In genomic region chr19:36329534-36329933, GRCh38 we compare ENCODE assay signal across 8 cellular contexts. TPM values are rescaled to one million over a fixed set of nuclear protein-coding genes. Genes with fewer than 3 reads are reported as not detected.
DNase-seq lines count a peak whose midpoint lies in the region; ATAC-seq, FAIRE-seq and TF ChIP-seq lines count a peak whose summit lies in the region.
"Not testable (repeated sequence)": the region's sequence is repeated elsewhere in the genome, so short reads cannot be mapped to it uniquely, and the experiment has no call there.

No MANE protein-coding gene starts in this region.

- peaks cover 70% of the 10 kb centered on the region for H3K9me3 Mint-ChIP-seq in T-helper 2 cell treated with Interferon-gamma antibody and Interleukin-4, amounts not matched to agents 5 μg/mL and 100 μg/mL, for 36 hours
- H3K9me3 Mint-ChIP-seq in activated T-helper 17 cell treated with anti-CD3 and anti-CD28 coated beads, Interleukin-2, amount 50 U/mL, for 72 hours, result peaks cover 29% of the 10 kb centered on the region
- not testable (repeated sequence) for H3K9me3 Mint-ChIP-seq in natural killer cell treated with Interleukin-12 subunit alpha and Interleukin-12 subunit beta and Interleukin-15 and Interleukin-18, amount 100 ng/mL, for 72 hours
- H3K9me3 Mint-ChIP-seq in stimulated activated effector memory CD8-positive, alpha-beta T cell treated with anti-CD3 and anti-CD28 coated beads, Interleukin-12 subunit alpha, Interleukin-12 subunit beta, amount 100 ng/mL, for 72 hours, result peaks cover 18% of the 10 kb centered on the region

- not testable (repeated sequence) for H4K20me1 ChIP-seq in BLaER1
- peaks cover 8 to 11% of the 10 kb centered on the region in 2 experiments for H4K20me1 ChIP-seq in H1 (replicated peaks in 1 of 2; ENCODE audit: control insufficient read depth in 1 of 2, insufficient read depth in 2 of 2, low read length in 2 of 2)

- TF ChIP-seq RAD21 in H1 (IDR thresholded peaks at IDR 0.05 in 1 of 2, conservative IDR thresholded peaks at IDR 0.05 in 1 of 2; ENCODE audit: low read depth in 2 of 2, low read length in 2 of 2), result not testable (repeated sequence)

- not testable (repeated sequence) for H3K4me1 Mint-ChIP-seq in T-helper 2 cell treated with Interferon-gamma antibody and Interleukin-4, amounts not matched to agents 5 μg/mL and 100 μg/mL, for 36 hours (ENCODE audit: low read depth); activated T-helper 17 cell treated with anti-CD3 and anti-CD28 coated beads, Interleukin-2, amount 50 U/mL, for 72 hours
- peaks cover 0 to 15% of the 10 kb centered on the region in 2 donors for H3K4me1 Mint-ChIP-seq in natural killer cell treated with Interleukin-12 subunit alpha and Interleukin-12 subunit beta and Interleukin-15 and Interleukin-18, amount 100 ng/mL, for 72 hours (ENCODE audit: low read depth in 2 of 2)
- peaks cover 13% of the 10 kb centered on the region for H3K4me1 Mint-ChIP-seq in stimulated activated effector memory CD8-positive, alpha-beta T cell treated with anti-CD3 and anti-CD28 coated beads, Interleukin-12 subunit alpha, Interleukin-12 subunit beta, amount 100 ng/mL, for 72 hours

- not testable (repeated sequence) for FAIRE-seq in H1 (lab: Jason Lieb, UNC)

- H2BK5ac ChIP-seq in H1 (ENCODE audit: low read depth, low read length), result not testable (repeated sequence)

- H3K4me2 ChIP-seq in BLaER1, result peak overlapping the region; percentile 86; the same call in 1 of the 2 replicates
- peak overlapping the region; percentile 77 to 91; a peak in 2 of 4 replicates for H3K4me2 ChIP-seq in H1 (ENCODE audit: insufficient read depth in 1 of 2, low read depth in 2 of 2, low read length in 2 of 2)

- not testable (repeated sequence) for H4K5ac ChIP-seq in H1 (ENCODE audit: insufficient read length, low read depth, low read length)

- not testable (repeated sequence) for H3K9ac ChIP-seq in BLaER1; H1 (replicated peaks in 1 of 4; ENCODE audit: extremely low read depth in 1 of 4, low read depth in 3 of 4, low read length in 3 of 4); iPS-20b (ENCODE audit: low read depth, low read length)

- not testable (repeated sequence) for H2AFZ ChIP-seq in H1 (ENCODE audit: low read length)

- not testable (repeated sequence) for H3K4me3 ChIP-seq in BLaER1
- peak overlapping the region; percentile 94 for H3K4me3 ChIP-seq in LNCaP clone FGC (ENCODE audit: low read depth, low read length)
- peak overlapping the region in 2 of 4 experiments; percentile 77 to 90; a peak in 4 of 8 replicates for H3K4me3 ChIP-seq in H1 (ENCODE audit: extremely low read depth in 1 of 4, insufficient read depth in 2 of 4, low read depth in 3 of 4, low read length in 4 of 4)
- H3K4me3 ChIP-seq in iPS-20b (ENCODE audit: low read length), result peak overlapping the region; percentile 89; the same call in 1 of the 2 replicates

- CTCF ChIA-PET in H1 (lab: Charles Lee; ENCODE audit: partially characterized antibody), result not testable (repeated sequence)

- not testable (repeated sequence) for H3K27me3 ChIP-seq in BLaER1; H1 (replicated peaks in 1 of 4; ENCODE audit: control insufficient read depth in 3 of 4, extremely low read depth in 1 of 4, insufficient read depth in 3 of 4, low read length in 3 of 4); iPS-20b (ENCODE audit: insufficient read depth, low read length)

- H3K27ac Mint-ChIP-seq in T-helper 2 cell treated with Interferon-gamma antibody and Interleukin-4, amounts not matched to agents 5 μg/mL and 100 μg/mL, for 36 hours; activated T-helper 17 cell treated with anti-CD3 and anti-CD28 coated beads, Interleukin-2, amount 50 U/mL, for 72 hours; natural killer cell treated with Interleukin-12 subunit alpha and Interleukin-12 subunit beta and Interleukin-15 and Interleukin-18, amount 100 ng/mL, for 72 hours; stimulated activated effector memory CD8-positive, alpha-beta T cell treated with anti-CD3 and anti-CD28 coated beads, Interleukin-12 subunit alpha, Interleukin-12 subunit beta, amount 100 ng/mL, for 72 hours: not testable (repeated sequence)

- not testable (repeated sequence) for ATAC-seq in activated T-helper 17 cell treated with anti-CD3 and anti-CD28 coated beads, Interleukin-2, amount 50 U/mL, for 72 hours (replicated peaks); natural killer cell treated with Interleukin-12 subunit alpha and Interleukin-12 subunit beta and Interleukin-15 and Interleukin-18, amount 100 ng/mL, for 72 hours; stimulated activated effector memory CD8-positive, alpha-beta T cell treated with anti-CD3 and anti-CD28 coated beads, Interleukin-12 subunit alpha, Interleukin-12 subunit beta, amount 100 ng/mL, for 72 hours

- TF ChIP-seq EP300 in H1 (IDR thresholded peaks at IDR 0.05; ENCODE audit: borderline replicate concordance in 1 of 2, low read depth in 2 of 2, low read length in 2 of 2), result not testable (repeated sequence)

- TF ChIP-seq CTCF in LNCaP clone FGC (IDR thresholded peaks at IDR 0.05; ENCODE audit: control insufficient read depth, extremely low read depth, insufficient read depth); H1 (IDR thresholded peaks at IDR 0.05; ENCODE audit: control extremely low read depth in 1 of 3, insufficient read depth in 1 of 3, low read depth in 1 of 3, low read length in 3 of 3): not testable (repeated sequence)

- H3K79me1 ChIP-seq in H1 (ENCODE audit: low read depth, low read length), result not testable (repeated sequence)

- not testable (repeated sequence) for H3K18ac ChIP-seq in H1 (ENCODE audit: extremely low read depth, low read length)

- peaks cover 23% of the 10 kb centered on the region for H3K4me1 ChIP-seq in BLaER1
- H3K4me1 ChIP-seq in H1 (replicated peaks in 1 of 4; ENCODE audit: control insufficient read depth in 3 of 4, insufficient read depth in 4 of 4, low read length in 3 of 4); iPS-20b (ENCODE audit: insufficient read depth, low read length): not testable (repeated sequence)

- not testable (repeated sequence) for H4K8ac ChIP-seq in H1 (ENCODE audit: extremely low read depth, insufficient read depth, low read length)

- H3K27ac ChIP-seq in BLaER1; H1 (ENCODE audit: low read depth, low read length); iPS-20b (ENCODE audit: low read length): not testable (repeated sequence)

- not testable (repeated sequence) for H2BK12ac ChIP-seq in H1 (ENCODE audit: low read depth, low read length)

- not testable (repeated sequence) for H3K23me2 ChIP-seq in H1 (ENCODE audit: low read depth, low read length)

- DNase-seq in LNCaP clone FGC (ENCODE audit: low read depth); T-helper 2 cell treated with Interferon-gamma antibody and Interleukin-4, amounts not matched to agents 5 μg/mL and 100 μg/mL, for 36 hours (ENCODE audit: low spot score); H1 (ENCODE audit: low read depth in 1 of 2, low spot score in 2 of 2); natural killer cell treated with Interleukin-12 subunit alpha and Interleukin-12 subunit beta and Interleukin-15 and Interleukin-18, amount 100 ng/mL, for 72 hours (ENCODE audit: low spot score); stimulated activated effector memory CD8-positive, alpha-beta T cell treated with anti-CD3 and anti-CD28 coated beads, Interleukin-12 subunit alpha, Interleukin-12 subunit beta, amount 100 ng/mL, for 72 hours (ENCODE audit: low spot score in 2 of 2): not testable (repeated sequence)

- WGBS in H1 (ENCODE audit: extremely low coverage in 1 of 2, insufficient coverage in 1 of 2, insufficient read length in 1 of 2, insufficient replicate concordance in 2 of 2, low coverage in 1 of 2, low lambda C conversion rate in 2 of 2, missing lambda C conversion rate in 1 of 2), 2 experiments, result 98% methylated on average over 15 of the region's 16 CpGs; no CpG with 5 or more reads in 1 of the 2 experiments

- H2AK5ac ChIP-seq in H1 (ENCODE audit: low read depth, low read length), result not testable (repeated sequence)

- H3K14ac ChIP-seq in H1 (ENCODE audit: insufficient read length), result not testable (repeated sequence)

- not testable (repeated sequence) for TF ChIP-seq POLR2A in H1 (IDR thresholded peaks at IDR 0.05; ENCODE audit: control extremely low read depth in 1 of 2, low read depth in 2 of 2, low read length in 2 of 2)

- not testable (repeated sequence) for H2BK120ac ChIP-seq in H1 (replicated peaks; ENCODE audit: low read depth, low read length)

- H2BK15ac ChIP-seq in H1 (ENCODE audit: low read length), result not testable (repeated sequence)

- H3K36me3 ChIP-seq in BLaER1, result peaks cover 59% of the 10 kb centered on the region
- peaks cover 28 to 57% (median 43%) of the 10 kb centered on the region in 4 experiments for H3K36me3 ChIP-seq in H1 (ENCODE audit: control insufficient read depth in 2 of 4, insufficient read depth in 4 of 4, low read length in 3 of 4)
- peaks cover 49% of the 10 kb centered on the region for H3K36me3 ChIP-seq in iPS-20b (ENCODE audit: insufficient read depth, low read depth, low read length)

- H3K23ac ChIP-seq in H1 (ENCODE audit: insufficient read length), result not testable (repeated sequence)

- H3K56ac ChIP-seq in H1 (replicated peaks; ENCODE audit: insufficient read length, low read depth, low read length), result not testable (repeated sequence)

- POLR2A ChIA-PET in H1 (lab: Charles Lee; ENCODE audit: partially characterized antibody), result interaction anchor here (0.6 to 1.6 kb wide), 2 partner anchors 38 to 160 kb away, joined by 3 to 7 read pairs; partner anchors contain the start of gene ZNF566

- H2BK20ac ChIP-seq in H1 (ENCODE audit: low read length), result not testable (repeated sequence)

- H3K9me3 ChIP-seq in BLaER1, result peaks cover 18% of the 10 kb centered on the region; the same call in 1 of the 2 replicates
- H3K9me3 ChIP-seq in H1 (ENCODE audit: insufficient read depth in 2 of 2, low read depth in 1 of 2, low read length in 1 of 2), result not testable (repeated sequence)
- peaks cover 45% of the 10 kb centered on the region for H3K9me3 ChIP-seq in iPS-20b (ENCODE audit: insufficient read depth, low read depth, low read length)

- H4K91ac ChIP-seq in H1 (replicated peaks; ENCODE audit: insufficient read length, low read length), result not testable (repeated sequence)

- H3K4me3 Mint-ChIP-seq in T-helper 2 cell treated with Interferon-gamma antibody and Interleukin-4, amounts not matched to agents 5 μg/mL and 100 μg/mL, for 36 hours, result peak overlapping the region; percentile 27
- H3K4me3 Mint-ChIP-seq in activated T-helper 17 cell treated with anti-CD3 and anti-CD28 coated beads, Interleukin-2, amount 50 U/mL, for 72 hours, result peak overlapping the region; percentile 17
- H3K4me3 Mint-ChIP-seq in natural killer cell treated with Interleukin-12 subunit alpha and Interleukin-12 subunit beta and Interleukin-15 and Interleukin-18, amount 100 ng/mL, for 72 hours, result peak overlapping the region; percentile 58
- H3K4me3 Mint-ChIP-seq in stimulated activated effector memory CD8-positive, alpha-beta T cell treated with anti-CD3 and anti-CD28 coated beads, Interleukin-12 subunit alpha, Interleukin-12 subunit beta, amount 100 ng/mL, for 72 hours, result peak overlapping the region; percentile 43

- not testable (repeated sequence) for H3K36me3 Mint-ChIP-seq in T-helper 2 cell treated with Interferon-gamma antibody and Interleukin-4, amounts not matched to agents 5 μg/mL and 100 μg/mL, for 36 hours (ENCODE audit: low read depth)
- peaks cover 37% of the 10 kb centered on the region for H3K36me3 Mint-ChIP-seq in activated T-helper 17 cell treated with anti-CD3 and anti-CD28 coated beads, Interleukin-2, amount 50 U/mL, for 72 hours (ENCODE audit: low read depth)
- H3K36me3 Mint-ChIP-seq in natural killer cell treated with Interleukin-12 subunit alpha and Interleukin-12 subunit beta and Interleukin-15 and Interleukin-18, amount 100 ng/mL, for 72 hours, result peaks cover 40% of the 10 kb centered on the region
- peaks cover 16% of the 10 kb centered on the region for H3K36me3 Mint-ChIP-seq in stimulated activated effector memory CD8-positive, alpha-beta T cell treated with anti-CD3 and anti-CD28 coated beads, Interleukin-12 subunit alpha, Interleukin-12 subunit beta, amount 100 ng/mL, for 72 hours

- peaks cover 19 to 69% of the 10 kb centered on the region in 2 experiments for H3K79me2 ChIP-seq in H1 (ENCODE audit: control insufficient read depth in 1 of 2, insufficient read depth in 2 of 2, low read length in 2 of 2)

- not testable (repeated sequence) for H3K4ac ChIP-seq in H1 (replicated peaks; ENCODE audit: insufficient read length, low read depth, low read length)

- H3K27me3 Mint-ChIP-seq in T-helper 2 cell treated with Interferon-gamma antibody and Interleukin-4, amounts not matched to agents 5 μg/mL and 100 μg/mL, for 36 hours (ENCODE audit: low read depth); activated T-helper 17 cell treated with anti-CD3 and anti-CD28 coated beads, Interleukin-2, amount 50 U/mL, for 72 hours; natural killer cell treated with Interleukin-12 subunit alpha and Interleukin-12 subunit beta and Interleukin-15 and Interleukin-18, amount 100 ng/mL, for 72 hours: not testable (repeated sequence)

RNA-seq across cellular contexts. Expression of gene ZFP14, which starts 49.5 kb away (rescaled TPM):
- total RNA-seq in activated T-helper 17 cell treated with anti-CD3 and anti-CD28 coated beads, Interleukin-2, amount 50 U/mL, for 72 hours, result 1 to 10 TPM; 1.8 to 2.0 TPM
- 8.2 and 8.8 TPM in 2 replicates for total RNA-seq in H1 (2021; fragmentation: NEBNext Ultra II Directional; extraction: Animal tissue kit (Norgen Biotek cat#: 25700))
- polyA plus RNA-seq in H1 (2011; rRNA removed), result 1.1 and 1.7 TPM in 2 replicates
- 2.3 TPM for polyA plus RNA-seq in H1 (2011; cell fraction: cytosol; rRNA removed)
- 1.5 TPM for polyA plus RNA-seq in H1 (2011; cell fraction: nucleus; rRNA removed)
- polyA plus RNA-seq in H1 (2012, experiment 1 of 2), result 2.8 to 7.0 TPM (median 3.7 TPM) in 4 replicates
- polyA plus RNA-seq in H1 (2012, experiment 2 of 2), result 0.20 TPM
- polyA plus RNA-seq in H1 (2013, experiment 1 of 2), result 4.8 TPM
- polyA plus RNA-seq in H1 (2013, experiment 2 of 2), result 4.3 TPM
- 6.3 and 10.1 TPM in 2 replicates for polyA minus RNA-seq in H1 (2011; rRNA and poly(A)+ RNA removed)
- 3.8 TPM for polyA minus RNA-seq in H1 (2011; cell fraction: cytosol; rRNA and poly(A)+ RNA removed)
- polyA minus RNA-seq in H1 (2011; cell fraction: nucleus; rRNA and poly(A)+ RNA removed), result 6.4 TPM
- 1 to 10 TPM; 2.3 to 5.1 TPM for total RNA-seq in natural killer cell treated with Interleukin-12 subunit alpha and Interleukin-12 subunit beta and Interleukin-15 and Interleukin-18, amount 100 ng/mL, for 72 hours
